8 cellular contexts compared by ENCODE assay signal in genomic region chr18:9334351-9335254, GRCh38. TPM values are rescaled to one million over a fixed set of nuclear protein-coding genes. Genes with fewer than 3 reads are reported as not detected.
DNase-seq lines count a peak whose midpoint lies in the region; ATAC-seq and TF ChIP-seq lines count a peak whose summit lies in the region.

Gene TWSG1 (plus strand): TSS chr18:9334773. CDS start chr18:9337230, 2,457 bp downstream.

- peak; percentile 32; the same call in 1 of the 2 replicates for TF ChIP-seq CTCF in OCI-LY7 (conservative IDR thresholded peaks at IDR 0.05; ENCODE audit: low read length)
- peak; percentile 35 for TF ChIP-seq CTCF in epithelial cell of proximal tubule (conservative IDR thresholded peaks at IDR 0.05; ENCODE audit: low read depth, low read length)

- peak; percentile 79 for ATAC-seq in GM21390 (IDR thresholded peaks at IDR 0.05; ENCODE audit: unreplicated experiment)

- H2AFZ ChIP-seq in OCI-LY7 (ENCODE audit: low read length), result peak within 1 kb of the TSS; percentile 85

- no TSS peak for BruUV-seq in OCI-LY7 (replicated peaks; lab: Mats Ljungman, UMichigan)

- CTCF ChIA-PET in OCI-LY7 (lab: Charles Lee; ENCODE audit: unreplicated experiment), result interaction anchor here (0.6 kb wide), 2 partner anchors 93 to 264 kb away, joined by 5 to 10 read pairs; no protein-coding TSS in a partner anchor

- H3K4me1 ChIP-seq in HUES48 (ENCODE audit: control insufficient read depth, insufficient read depth, low read length) (peaks cover 10% of the 10 kb centered on the region), OCI-LY7 (ENCODE audit: insufficient read depth, low read length, poor library complexity, severe bottlenecking) (peaks cover 8% of the 10 kb centered on the region)

- H3K79me2 ChIP-seq in OCI-LY7 (ENCODE audit: insufficient read depth, low read depth, low read length), result peaks cover 7% of the 10 kb centered on the region; the same call in 1 of the 2 replicates

- DNase-seq in DMS 273 (lab: John Stamatoyannopoulos, UW; ENCODE audit: unreplicated experiment) (peak; percentile 97), OCI-LY7 (ENCODE audit: low spot score) (peak; percentile 96), activated T-cell treated with anti-CD3 and anti-CD28 coated beads for 4 hours (peak; percentile 86), epithelial cell of proximal tubule (ENCODE audit: low read depth) (peak; percentile 23), mucosa of gallbladder (ENCODE audit: low spot score) (peak; percentile 94)
- peak; percentile 82 to 89 for DNase-seq in stimulated activated CD8-positive, alpha-beta memory T cell treated with anti-CD3 and anti-CD28 coated beads, Interleukin-4, amount 100 ng/mL, for 4 hours (ENCODE audit: low read depth in 2 of 2, low spot score in 1 of 2)

- H3K9ac ChIP-seq in HUES48 (ENCODE audit: low read depth, low read length), result peak within 1 kb of the TSS; percentile 62

- H3K27me3 ChIP-seq in HUES48 (ENCODE audit: control insufficient read depth, insufficient read depth, low read length), result peaks cover 16% of the 10 kb centered on the region

- H3K36me3 ChIP-seq in HUES48 (ENCODE audit: control insufficient read depth, insufficient read depth, low read length) (peaks cover 20% of the 10 kb centered on the region), OCI-LY7 (ENCODE audit: insufficient read depth, low read length) (peaks cover 9% of the 10 kb centered on the region; the same call in 1 of the 2 replicates)

- H3K4me3 ChIP-seq in HUES48 (ENCODE audit: low read depth, low read length) (peak within 1 kb of the TSS; percentile 82), OCI-LY7 (ENCODE audit: low read depth, low read length, poor library complexity, severe bottlenecking) (peak within 1 kb of the TSS; percentile 96), epithelial cell of proximal tubule (ENCODE audit: low read depth, low read length) (peak within 1 kb of the TSS; percentile 69)

- POLR2A ChIA-PET in OCI-LY7 (lab: Charles Lee), result interaction anchor here (0.7 to 0.8 kb wide), 3 partner anchors 9 to 158 kb away, joined by 3 to 4 read pairs (median 3); no protein-coding TSS in a partner anchor

- H3K27ac ChIP-seq in HUES48 (ENCODE audit: low read depth, low read length), result peak within 1 kb of the TSS; percentile 35
- no peak within 1 kb of the TSS for H3K27ac ChIP-seq in OCI-LY7 (ENCODE audit: low read depth, low read length, poor library complexity, severe bottlenecking)

- intact Hi-C loops in OCI-LY7 (cut with micrococcal nuclease; ENCODE audit: unreplicated experiment), result loop anchor here (1.0 to 5.0 kb wide), 5 partner anchors 141 to 578 kb away; partner anchors contain the start of genes ANKRD12, RALBP1 and VAPA

- H3K9me3 ChIP-seq in HUES48 (ENCODE audit: control insufficient read depth, insufficient read depth, low read length), result no peaks in the 10 kb centered on the region
- no peaks in the 10 kb centered on the region for H3K9me3 ChIP-seq in OCI-LY7 (ENCODE audit: low read length)

- no peaks in the 10 kb centered on the region for H3K9me2 ChIP-seq in OCI-LY7 (ENCODE audit: insufficient read depth, low read length)

- peak within 1 kb of the TSS; percentile 95 for H3K4me2 ChIP-seq in OCI-LY7 (ENCODE audit: low read length)

- H4K20me1 ChIP-seq in OCI-LY7 (ENCODE audit: insufficient read depth, low read length), result no peaks in the 10 kb centered on the region

RNA-seq across cellular contexts. Expression of gene TWSG1, which starts in this region (rescaled TPM):
- total RNA-seq in OCI-LY7 (2014; rRNA removed; shearing (Covaris generic)), result 7.4 and 7.5 TPM in 2 replicates
- 10.9 and 11.6 TPM in 2 replicates for total RNA-seq in OCI-LY7 (2022)
- 40.5 and 47.8 TPM in 2 replicates for total RNA-seq in epithelial cell of proximal tubule
- total RNA-seq in mucosa of gallbladder, result 46.8 TPM

Comparison
In these comparisons a context has a peak if more than half of its experiments do, and no peak if none do; other contexts are left out.
1. DNase-seq: peak in every context shown above with its lines; median percentile 97 in DMS 273; 96 in OCI-LY7; 94 in mucosa of gallbladder; 86 in activated T-cell treated with anti-CD3 and anti-CD28 coated beads for 4 hours; 86 in stimulated activated CD8-positive, alpha-beta memory T cell treated with anti-CD3 and anti-CD28 coated beads, Interleukin-4, amount 100 ng/mL, for 4 hours; 23 in epithelial cell of proximal tubule.